16 cellular contexts compared by ENCODE assay signal in genomic region chr15:96121066-96121465, GRCh38.
DNase-seq lines count a peak whose midpoint lies in the region; ATAC-seq and TF ChIP-seq lines count a peak whose summit lies in the region.
"Had no signal": no experiment of that assay in that cellular context is flagged by ENCODE, and none has a peak within 500 bp of the region (broad histone marks: within the 10 kb centered on the region; RNA-seq: fewer than 3 reads in every experiment).

No MANE protein-coding gene starts in this region.

- H3K27me3 Mint-ChIP-seq in mesothelial cell of epicardium (ENCODE audit: low read depth): no peaks in the 10 kb centered on the region
- peaks cover 0 to 15% (median 10%) of the 10 kb centered on the region in 5 donors for H3K27me3 Mint-ChIP-seq in naive thymus-derived CD4-positive, alpha-beta T cell
- H3K27me3 Mint-ChIP-seq: CD4-positive, alpha-beta T cell; IgD-negative memory B cell had no signal

- POLR2A ChIA-PET in naive thymus-derived CD4-positive, alpha-beta T cell (lab: Charles Lee): no interaction called here

- no peak for DNase-seq in adipocyte (ENCODE audit: low read depth)
- DNase-seq in choroid plexus epithelial cell (ENCODE audit: low read depth): peak; percentile 40
- no peak for DNase-seq in mesothelial cell of epicardium (ENCODE audit: low spot score in 2 of 2, unreplicated experiment in 2 of 2)
- no peak for DNase-seq in tibial artery
- no peak for DNase-seq in UCSD-AML1 (lab: John Stamatoyannopoulos, UW; ENCODE audit: unreplicated experiment)
- no peak for DNase-seq in activated CD8-positive, alpha-beta memory T cell treated with anti-CD3 and anti-CD28 coated beads for 24 hours
- DNase-seq in naive thymus-derived CD4-positive, alpha-beta T cell: no peak
- DNase-seq: AML-193; Caco-2; CD4-positive, alpha-beta T cell; GOT3; H7 had no signal

- peak overlapping the region; percentile 37 for H3K4me3 ChIP-seq in adipocyte (ENCODE audit: low read length)
- no peak overlapping the region for H3K4me3 ChIP-seq in choroid plexus epithelial cell (ENCODE audit: low read depth, low read length)
- no peak overlapping the region for H3K4me3 ChIP-seq in tibial artery
- no peak overlapping the region for H3K4me3 ChIP-seq in naive thymus-derived CD4-positive, alpha-beta T cell (ENCODE audit: low read length)

- no peak for ATAC-seq in GM18517 (IDR thresholded peaks at IDR 0.05; ENCODE audit: unreplicated experiment)
- ATAC-seq in naive thymus-derived CD4-positive, alpha-beta T cell: no peak
- ATAC-seq: HepG2 had no signal

- H3K27ac ChIP-seq in tibial artery: peak overlapping the region; percentile 20 to 35
- H3K27ac ChIP-seq in naive thymus-derived CD4-positive, alpha-beta T cell (ENCODE audit: low read depth, low read length): no peak overlapping the region
- H3K27ac ChIP-seq: C4-2B had no signal

- H3K36me3 Mint-ChIP-seq in mesothelial cell of epicardium: no peaks in the 10 kb centered on the region
- no peaks in the 10 kb centered on the region for H3K36me3 Mint-ChIP-seq in naive thymus-derived CD4-positive, alpha-beta T cell
- H3K36me3 Mint-ChIP-seq: IgD-negative memory B cell had no signal

- TF ChIP-seq CTCF in choroid plexus epithelial cell (conservative IDR thresholded peaks at IDR 0.05; ENCODE audit: low read depth, low read length) (no peak), mesothelial cell of epicardium (IDR thresholded peaks at IDR 0.05; ENCODE audit: unreplicated experiment) (no peak), tibial artery (IDR thresholded peaks at IDR 0.05) (no peak)

- no peaks in the 10 kb centered on the region for H3K36me3 ChIP-seq in adipocyte (ENCODE audit: control insufficient read depth, insufficient read depth, low read length, severe bottlenecking)
- no peaks in the 10 kb centered on the region for H3K36me3 ChIP-seq in tibial artery
- no peaks in the 10 kb centered on the region for H3K36me3 ChIP-seq in naive thymus-derived CD4-positive, alpha-beta T cell (ENCODE audit: control insufficient read depth in 2 of 3, insufficient read depth in 3 of 3, low read length in 3 of 3)

- H3K9ac ChIP-seq in adipocyte (ENCODE audit: low read length): no peak overlapping the region

- H3K27me3 ChIP-seq in adipocyte (replicated peaks; ENCODE audit: control insufficient read depth, insufficient read depth, low read length): no peaks in the 10 kb centered on the region
- H3K27me3 ChIP-seq in tibial artery: no peaks in the 10 kb centered on the region
- no peaks in the 10 kb centered on the region for H3K27me3 ChIP-seq in naive thymus-derived CD4-positive, alpha-beta T cell (ENCODE audit: control insufficient read depth in 2 of 2, insufficient read depth in 2 of 2, low read length in 2 of 2)

- CTCF ChIA-PET in naive thymus-derived CD4-positive, alpha-beta T cell (lab: Charles Lee): no interaction called here

- intact Hi-C loops in tibial artery (cut with DNase I; ENCODE audit: low total_unique reads): no loop called here
- intact Hi-C loops in naive thymus-derived CD4-positive, alpha-beta T cell (cut with micrococcal nuclease): no loop called here

- H3K27ac Mint-ChIP-seq in mesothelial cell of epicardium: peak overlapping the region; percentile 73
- H3K27ac Mint-ChIP-seq in naive thymus-derived CD4-positive, alpha-beta T cell: no peak overlapping the region
- H3K27ac Mint-ChIP-seq: CD4-positive, alpha-beta T cell; IgD-negative memory B cell had no signal

- H3K9me3 ChIP-seq in adipocyte (ENCODE audit: control insufficient read depth, low read length): no peaks in the 10 kb centered on the region
- H3K9me3 ChIP-seq in tibial artery: no peaks in the 10 kb centered on the region
- no peaks in the 10 kb centered on the region for H3K9me3 ChIP-seq in naive thymus-derived CD4-positive, alpha-beta T cell (ENCODE audit: control insufficient read depth in 2 of 3, low read length in 3 of 3)
- H3K9me3 ChIP-seq: Caco-2 had no signal

- H3K4me1 Mint-ChIP-seq in mesothelial cell of epicardium: peaks cover 61% of the 10 kb centered on the region
- no peaks in the 10 kb centered on the region for H3K4me1 Mint-ChIP-seq in naive thymus-derived CD4-positive, alpha-beta T cell
- H3K4me1 Mint-ChIP-seq: IgD-negative memory B cell had no signal

- H3K4me1 ChIP-seq in adipocyte (ENCODE audit: control insufficient read depth, insufficient read depth, low read length) (peaks cover 14% of the 10 kb centered on the region), tibial artery (peaks cover 0 to 18% (median 2%) of the 10 kb centered on the region in 4 donors)
- H3K4me1 ChIP-seq in naive thymus-derived CD4-positive, alpha-beta T cell (ENCODE audit: control insufficient read depth in 2 of 2, insufficient read depth in 2 of 2, low read length in 2 of 2): no peaks in the 10 kb centered on the region

- H3K4me3 Mint-ChIP-seq in mesothelial cell of epicardium: no peak overlapping the region
- no peak overlapping the region for H3K4me3 Mint-ChIP-seq in naive thymus-derived CD4-positive, alpha-beta T cell
- H3K4me3 Mint-ChIP-seq: CD4-positive, alpha-beta T cell; IgD-negative memory B cell had no signal

- H3K9me3 Mint-ChIP-seq in mesothelial cell of epicardium: no peaks in the 10 kb centered on the region
- H3K9me3 Mint-ChIP-seq in naive thymus-derived CD4-positive, alpha-beta T cell: peaks cover 0 to 1% (median 0%) of the 10 kb centered on the region in 11 donors
- H3K9me3 Mint-ChIP-seq: CD4-positive, alpha-beta T cell had no signal
